8 cellular contexts compared by ENCODE assay signal in the genomic region with DNA sequence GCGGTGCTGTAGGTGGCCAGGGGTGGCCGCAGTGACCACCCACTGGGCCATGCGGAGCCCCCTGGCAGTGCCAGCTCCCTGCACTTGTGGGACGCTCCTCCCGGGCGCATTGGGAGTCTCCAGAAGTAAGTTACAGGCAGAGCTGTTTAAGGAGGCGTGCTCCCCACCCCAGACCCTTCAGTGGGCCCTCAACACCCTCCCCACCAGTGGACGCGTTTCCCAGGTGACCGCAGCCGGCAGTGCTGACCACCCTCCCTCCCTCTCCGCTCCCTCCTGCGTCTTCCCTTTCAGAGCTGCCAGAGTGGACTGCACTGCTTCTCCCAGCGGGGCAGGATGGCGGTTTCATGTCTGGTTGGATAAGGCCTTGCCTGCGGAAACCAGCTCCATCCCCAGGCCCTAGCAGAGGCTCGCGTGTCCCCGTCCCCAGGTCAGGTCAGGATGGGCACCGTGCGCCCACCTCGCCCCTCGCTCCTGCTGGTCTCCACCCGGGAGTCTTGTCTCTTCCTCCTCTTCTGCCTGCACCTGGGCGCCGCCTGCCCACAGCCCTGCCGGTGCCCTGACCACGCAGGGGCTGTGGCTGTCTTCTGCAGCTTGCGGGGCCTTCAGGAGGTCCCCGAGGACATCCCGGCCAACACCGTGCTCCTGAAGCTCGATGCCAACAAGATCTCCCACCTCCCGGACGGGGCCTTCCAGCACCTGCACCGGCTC. TPM values are rescaled to one million over a fixed set of nuclear protein-coding genes. Genes with fewer than 3 reads are reported as not detected.
DNase-seq lines count a peak whose midpoint lies in the region; ATAC-seq, FAIRE-seq and TF ChIP-seq lines count a peak whose summit lies in the region.

No MANE protein-coding gene starts in this region.

- no peak for FAIRE-seq in small intestine (lab: Jason Lieb, UNC)

- peak overlapping the region in 3 of 4 donors; percentile 52 to 82 (median 76) for H3K4me3 Mint-ChIP-seq in CD4-positive, CD25-positive, alpha-beta regulatory T cell

- WGBS in small intestine, 3 donors, result 80 to 88% (median 84%) methylated on average over 29 to 36 of the region's 36 CpGs

- H4K20me1 ChIP-seq in osteoblast (ENCODE audit: insufficient read depth, low read length), result no peaks in the 10 kb centered on the region

- no peaks in the 10 kb centered on the region for H3K36me3 ChIP-seq in CD4-positive, CD25-positive, alpha-beta regulatory T cell (ENCODE audit: control insufficient read depth, insufficient read depth, low read length)
- H3K36me3 ChIP-seq in SJSA1 (peaks cover 4% of the 10 kb centered on the region; the same call in 1 of the 2 replicates), osteoblast (ENCODE audit: insufficient read depth, low read length) (no peaks in the 10 kb centered on the region), small intestine (ENCODE audit: control insufficient read depth in 2 of 2, insufficient read depth in 2 of 2, low read length in 2 of 2) (no peaks in the 10 kb centered on the region)

- H3K27ac ChIP-seq in CD4-positive, CD25-positive, alpha-beta regulatory T cell (ENCODE audit: insufficient read depth, low read length, poor library complexity, severe bottlenecking), result no peak overlapping the region
- H3K27ac ChIP-seq in SJSA1 (no peak overlapping the region), osteoblast (ENCODE audit: low read depth, low read length) (no peak overlapping the region), small intestine (ENCODE audit: low read depth in 1 of 2, low read length in 1 of 2) (no peak overlapping the region)

- no peak overlapping the region for H3K27ac Mint-ChIP-seq in CD4-positive, CD25-positive, alpha-beta regulatory T cell

- H3K4me1 ChIP-seq in CD4-positive, CD25-positive, alpha-beta regulatory T cell (ENCODE audit: control insufficient read depth, insufficient read depth, low read length, poor library complexity, severe bottlenecking), result peaks cover 10% of the 10 kb centered on the region
- H3K4me1 ChIP-seq in SJSA1 (replicated peaks), result peaks cover 8% of the 10 kb centered on the region
- H3K4me1 ChIP-seq in osteoblast (ENCODE audit: insufficient read depth, low read length), result no peaks in the 10 kb centered on the region
- H3K4me1 ChIP-seq in small intestine (ENCODE audit: control insufficient read depth in 2 of 2, insufficient read depth in 1 of 2, low read depth in 1 of 2, low read length in 1 of 2), result peaks cover 0 to 2% of the 10 kb centered on the region in 2 donors

- no peak for TF ChIP-seq POLR2A in erythroblast (IDR thresholded peaks at IDR 0.05; ENCODE audit: low read length)

- DNase-seq in CD4-positive, CD25-positive, alpha-beta regulatory T cell, result no peak
- no peak for DNase-seq in SJSA1 (ENCODE audit: low read depth in 1 of 2, low spot score in 2 of 2)
- no peak for DNase-seq in fibroblast of mammary gland (ENCODE audit: low read depth)
- peak; percentile 74 for DNase-seq in osteoblast (ENCODE audit: insufficient read length, low spot score, missing footprints)
- DNase-seq in inferior parietal cortex (ENCODE audit: extremely low spot score), result no peak
- DNase-seq in erythroblast (lab: John Stamatoyannopoulos, UW), result no peak
- no peak for DNase-seq in small intestine
- no peak for DNase-seq in activated naive CD4-positive, alpha-beta T cell treated with anti-CD3 and anti-CD28 coated beads, Interleukin-2, amount 50 U/mL, for 16 hours

- H3K27me3 ChIP-seq in CD4-positive, CD25-positive, alpha-beta regulatory T cell (ENCODE audit: control insufficient read depth, insufficient read depth, low read length), result no peaks in the 10 kb centered on the region
- no peaks in the 10 kb centered on the region; the same call in 1 of the 2 replicates for H3K27me3 ChIP-seq in SJSA1 (replicated peaks)
- H3K27me3 ChIP-seq in osteoblast (ENCODE audit: insufficient read depth, low read length), result no peaks in the 10 kb centered on the region
- peaks cover 0 to 4% of the 10 kb centered on the region in 2 donors for H3K27me3 ChIP-seq in small intestine (ENCODE audit: control insufficient read depth in 2 of 2, insufficient read depth in 2 of 2, low read length in 2 of 2)

- peaks cover 5 to 9% of the 10 kb centered on the region in 2 experiments for H3K9me3 ChIP-seq in CD4-positive, CD25-positive, alpha-beta regulatory T cell (ENCODE audit: control insufficient read depth in 2 of 2, low read length in 2 of 2)
- H3K9me3 ChIP-seq in SJSA1 (replicated peaks) (peaks cover 6% of the 10 kb centered on the region), osteoblast (ENCODE audit: low read depth, low read length) (no peaks in the 10 kb centered on the region), small intestine (ENCODE audit: control insufficient read depth, low read depth) (no peaks in the 10 kb centered on the region)

- H3K9me3 Mint-ChIP-seq in CD4-positive, CD25-positive, alpha-beta regulatory T cell, result peaks cover 0 to 9% (median 2%) of the 10 kb centered on the region in 7 donors

- ATAC-seq in CD4-positive, CD25-positive, alpha-beta regulatory T cell (ENCODE audit: low read depth in 2 of 2), result no peak

- H3K36me3 Mint-ChIP-seq in CD4-positive, CD25-positive, alpha-beta regulatory T cell, result no peaks in the 10 kb centered on the region

- H2AFZ ChIP-seq in osteoblast (ENCODE audit: low read length), result no peak overlapping the region

- TF ChIP-seq CTCF in fibroblast of mammary gland (conservative IDR thresholded peaks at IDR 0.05; ENCODE audit: control insufficient read depth, insufficient read depth, low read depth, low read length) (no peak), osteoblast (IDR thresholded peaks at IDR 0.05; ENCODE audit: extremely low read depth, low read depth, low read length) (no peak)

- peaks cover 7% of the 10 kb centered on the region for H3K27me3 Mint-ChIP-seq in CD4-positive, CD25-positive, alpha-beta regulatory T cell

- H3K4me1 Mint-ChIP-seq in CD4-positive, CD25-positive, alpha-beta regulatory T cell, result peaks cover 0 to 5% (median 0%) of the 10 kb centered on the region in 4 donors

- peak overlapping the region; percentile 60 for H3K4me2 ChIP-seq in osteoblast (ENCODE audit: insufficient read depth, low read length)

- no peak overlapping the region for H3K4me3 ChIP-seq in CD4-positive, CD25-positive, alpha-beta regulatory T cell (ENCODE audit: low read depth, low read length)
- H3K4me3 ChIP-seq in SJSA1 (peak overlapping the region; percentile 51), fibroblast of mammary gland (ENCODE audit: control insufficient read depth, low read depth, low read length) (peak overlapping the region; percentile 48), osteoblast (ENCODE audit: insufficient read depth, low read length) (no peak overlapping the region), small intestine (ENCODE audit: low read depth in 1 of 2, low read length in 2 of 2) (peak overlapping the region in 1 of 2 donors; percentile 64)

- H3K79me2 ChIP-seq in osteoblast (ENCODE audit: insufficient read depth, low read length), result no peaks in the 10 kb centered on the region

RNA-seq across cellular contexts. Expression of a gene that starts 1.1 kb away (rescaled TPM):
- total RNA-seq in CD4-positive, CD25-positive, alpha-beta regulatory T cell, result 1.6 TPM
- polyA plus RNA-seq in CD4-positive, CD25-positive, alpha-beta regulatory T cell, result under 1 TPM; 0.15 to 0.44 (median 0.38) TPM
- 1.6 and 3.0 TPM in 2 replicates for total RNA-seq in SJSA1 (2014; rRNA removed; shearing (Covaris generic))
- 0.72 and 0.88 TPM in 2 replicates for total RNA-seq in osteoblast
- 1 to 10 TPM in 1 of 3 donors, under 1 TPM in 2; 0.22 to 2.1 (median 0.54) TPM for polyA plus RNA-seq in small intestine

Comparison
In these comparisons a context has a peak if more than half of its experiments do, and no peak if none do; other contexts are left out.
1. H3K4me3 ChIP-seq: peak in SJSA1 (single experiment) and fibroblast of mammary gland (single experiment); none in CD4-positive, CD25-positive, alpha-beta regulatory T cell (single experiment) and osteoblast (single experiment).